In the genomic region with DNA sequence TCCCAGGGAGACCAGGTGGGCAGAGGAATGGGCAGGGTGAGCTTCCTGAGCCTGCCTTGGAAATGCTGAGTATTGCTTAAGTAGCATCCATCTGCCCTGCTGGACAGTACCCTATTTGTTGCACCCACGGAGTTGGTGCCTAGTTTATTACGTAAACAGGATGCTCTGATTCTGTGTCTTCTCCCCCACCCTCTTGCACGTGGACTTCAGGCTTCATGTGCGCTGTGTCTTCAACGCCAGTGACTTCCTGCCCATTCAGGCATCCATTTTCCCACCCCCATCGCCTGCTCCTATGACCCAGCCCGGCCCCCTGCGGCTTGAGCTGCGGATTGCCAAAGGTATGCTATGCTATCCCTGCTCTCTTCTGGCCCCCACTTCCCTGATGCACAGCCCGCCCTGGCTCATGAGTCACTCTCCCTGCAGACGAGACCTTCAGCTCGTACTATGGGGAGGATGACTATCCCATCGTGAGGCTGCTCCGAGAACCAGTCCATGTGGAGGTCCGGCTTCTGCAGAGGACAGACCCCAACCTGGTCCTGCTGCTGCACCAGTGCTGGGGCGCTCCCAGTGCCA, we compare ENCODE assay signal across 12 cellular contexts. TPM values are rescaled to one million over a fixed set of nuclear protein-coding genes. Genes with fewer than 3 reads are reported as not detected.
DNase-seq lines count a peak whose midpoint lies in the region; ATAC-seq and TF ChIP-seq lines count a peak whose summit lies in the region.
"Had no signal": no experiment of that assay in that cellular context is flagged by ENCODE, and none has a peak within 500 bp of the region (broad histone marks: within the 10 kb centered on the region; RNA-seq: fewer than 3 reads in every experiment).

No MANE protein-coding gene starts in this region.

- no peaks in the 10 kb centered on the region for H3K9me3 ChIP-seq in esophagus squamous epithelium
- H3K9me3 ChIP-seq: uterus had no signal

- H3K4me3 Mint-ChIP-seq in activated CD8-positive, alpha-beta T cell treated with anti-CD3 and anti-CD28 coated beads, Interleukin-2, amount 10 ng/mL, durations not matched to agents 7 days and 5 days, result no peak overlapping the region
- no peak overlapping the region for H3K4me3 Mint-ChIP-seq in activated CD8-positive, alpha-beta T cell treated with anti-CD3 and anti-CD28 coated beads for 36 hours
- no peak overlapping the region for H3K4me3 Mint-ChIP-seq in stimulated activated effector memory CD8-positive, alpha-beta T cell treated with anti-CD3 and anti-CD28 coated beads, Interleukin-12 subunit alpha, Interleukin-12 subunit beta, amount 100 ng/mL, for 72 hours
- H3K4me3 Mint-ChIP-seq: activated naive CD4-positive, alpha-beta T cell treated with anti-CD3 and anti-CD28 coated beads, Interleukin-2, amount 50 U/mL, for 24 hours had no signal

- H3K27ac ChIP-seq in esophagus squamous epithelium, result no peak overlapping the region
- H3K27ac ChIP-seq: uterus had no signal

- TF ChIP-seq POLR2A in esophagus squamous epithelium (IDR thresholded peaks at IDR 0.05), result no peak

- no peak overlapping the region for H3K4me3 ChIP-seq in esophagus squamous epithelium
- H3K4me3 ChIP-seq: uterus had no signal

- TF ChIP-seq CTCF in activated CD8-positive, alpha-beta T cell treated with anti-CD3 and anti-CD28 coated beads for 36 hours (IDR thresholded peaks at IDR 0.05), result no peak
- no peak for TF ChIP-seq CTCF in esophagus squamous epithelium (IDR thresholded peaks at IDR 0.05)

- no peaks in the 10 kb centered on the region for H3K9me3 Mint-ChIP-seq in activated CD8-positive, alpha-beta T cell treated with anti-CD3 and anti-CD28 coated beads, Interleukin-2, amount 10 ng/mL, durations not matched to agents 7 days and 5 days (ENCODE audit: insufficient read depth)
- no peaks in the 10 kb centered on the region for H3K9me3 Mint-ChIP-seq in activated CD8-positive, alpha-beta T cell treated with anti-CD3 and anti-CD28 coated beads for 36 hours
- H3K9me3 Mint-ChIP-seq in stimulated activated effector memory CD8-positive, alpha-beta T cell treated with anti-CD3 and anti-CD28 coated beads, Interleukin-12 subunit alpha, Interleukin-12 subunit beta, amount 100 ng/mL, for 72 hours, result no peaks in the 10 kb centered on the region
- H3K9me3 Mint-ChIP-seq: activated naive CD4-positive, alpha-beta T cell treated with anti-CD3 and anti-CD28 coated beads, Interleukin-2, amount 50 U/mL, for 24 hours had no signal

- peaks cover 0 to under 1% (median 0%) of the 10 kb centered on the region in 3 donors for H3K36me3 ChIP-seq in esophagus squamous epithelium
- H3K36me3 ChIP-seq: uterus had no signal

- POLR2A ChIA-PET in activated CD8-positive, alpha-beta T cell treated with anti-CD3 and anti-CD28 coated beads, Interleukin-2, amount 10 ng/mL, durations not matched to agents 7 days and 5 days (lab: Charles Lee), result interaction anchor here (1.2 kb wide), 1 partner anchor 33 kb away, joined by 3 read pairs; no protein-coding TSS in a partner anchor
- POLR2A ChIA-PET in activated CD8-positive, alpha-beta T cell treated with anti-CD3 and anti-CD28 coated beads for 36 hours (lab: Charles Lee), result interaction anchor here (1.1 kb wide), 1 partner anchor 9 kb away, joined by 3 read pairs; no protein-coding TSS in a partner anchor

- ATAC-seq in activated CD8-positive, alpha-beta T cell treated with anti-CD3 and anti-CD28 coated beads, Interleukin-2, amount 10 ng/mL, durations not matched to agents 7 days and 5 days, result no peak
- no peak for ATAC-seq in activated CD8-positive, alpha-beta T cell treated with anti-CD3 and anti-CD28 coated beads for 36 hours
- ATAC-seq in SK-N-SH treated with all-trans-retinoic acid at 6 μM for 48 hours (peak; percentile 40; the same call in 2 of the 3 replicates), GM21528 (IDR thresholded peaks at IDR 0.05; ENCODE audit: low FRiP score, unreplicated experiment) (no peak)
- no peak for ATAC-seq in stimulated activated effector memory CD8-positive, alpha-beta T cell treated with anti-CD3 and anti-CD28 coated beads, Interleukin-12 subunit alpha, Interleukin-12 subunit beta, amount 100 ng/mL, for 72 hours

- no peak for DNase-seq in activated CD8-positive, alpha-beta T cell treated with anti-CD3 and anti-CD28 coated beads, Interleukin-2, amount 10 ng/mL, durations not matched to agents 7 days and 5 days
- no peak for DNase-seq in activated CD8-positive, alpha-beta T cell treated with anti-CD3 and anti-CD28 coated beads for 36 hours
- DNase-seq in foreskin melanocyte (peak; percentile 31), NCI-H526 (lab: John Stamatoyannopoulos, UW) (no peak), esophagus squamous epithelium (lab: John Stamatoyannopoulos, UW) (no peak)
- DNase-seq in stimulated activated effector memory CD8-positive, alpha-beta T cell treated with anti-CD3 and anti-CD28 coated beads, Interleukin-12 subunit alpha, Interleukin-12 subunit beta, amount 100 ng/mL, for 72 hours (ENCODE audit: low spot score in 2 of 2), result no peak
- DNase-seq: AML-193, SHP77 had no signal

- CTCF ChIA-PET in activated CD8-positive, alpha-beta T cell treated with anti-CD3 and anti-CD28 coated beads, Interleukin-2, amount 10 ng/mL, durations not matched to agents 7 days and 5 days (lab: Charles Lee), result interaction anchor here (1.0 to 12.6 kb wide), 3 partner anchors 16 to 42 kb away, joined by 3 to 122 read pairs (median 86); no protein-coding TSS in a partner anchor
- CTCF ChIA-PET in activated CD8-positive, alpha-beta T cell treated with anti-CD3 and anti-CD28 coated beads for 36 hours (lab: Charles Lee), result interaction anchor here (7.1 kb wide), 1 partner anchor 42 kb away, joined by 37 read pairs; no protein-coding TSS in a partner anchor

- no peaks in the 10 kb centered on the region for H3K27me3 Mint-ChIP-seq in activated CD8-positive, alpha-beta T cell treated with anti-CD3 and anti-CD28 coated beads, Interleukin-2, amount 10 ng/mL, durations not matched to agents 7 days and 5 days (ENCODE audit: low read depth)
- H3K27me3 Mint-ChIP-seq in activated CD8-positive, alpha-beta T cell treated with anti-CD3 and anti-CD28 coated beads for 36 hours, result no peaks in the 10 kb centered on the region
- H3K27me3 Mint-ChIP-seq: activated naive CD4-positive, alpha-beta T cell treated with anti-CD3 and anti-CD28 coated beads, Interleukin-2, amount 50 U/mL, for 24 hours had no signal

- peaks cover 7% of the 10 kb centered on the region for H3K36me3 Mint-ChIP-seq in activated CD8-positive, alpha-beta T cell treated with anti-CD3 and anti-CD28 coated beads, Interleukin-2, amount 10 ng/mL, durations not matched to agents 7 days and 5 days (ENCODE audit: low read depth)
- no peaks in the 10 kb centered on the region for H3K36me3 Mint-ChIP-seq in activated CD8-positive, alpha-beta T cell treated with anti-CD3 and anti-CD28 coated beads for 36 hours (ENCODE audit: low read depth)
- H3K36me3 Mint-ChIP-seq in stimulated activated effector memory CD8-positive, alpha-beta T cell treated with anti-CD3 and anti-CD28 coated beads, Interleukin-12 subunit alpha, Interleukin-12 subunit beta, amount 100 ng/mL, for 72 hours, result no peaks in the 10 kb centered on the region
- H3K36me3 Mint-ChIP-seq: activated naive CD4-positive, alpha-beta T cell treated with anti-CD3 and anti-CD28 coated beads, Interleukin-2, amount 50 U/mL, for 24 hours had no signal

- intact Hi-C loops in activated CD8-positive, alpha-beta T cell treated with anti-CD3 and anti-CD28 coated beads for 36 hours (cut with micrococcal nuclease), result no loop called here
- intact Hi-C loops in esophagus squamous epithelium (cut with DNase I), result no loop called here

- H3K27me3 ChIP-seq in esophagus squamous epithelium, result no peaks in the 10 kb centered on the region
- H3K27me3 ChIP-seq: uterus had no signal

- H3K27ac Mint-ChIP-seq in activated CD8-positive, alpha-beta T cell treated with anti-CD3 and anti-CD28 coated beads, Interleukin-2, amount 10 ng/mL, durations not matched to agents 7 days and 5 days, result peak overlapping the region; percentile 87
- H3K27ac Mint-ChIP-seq in activated CD8-positive, alpha-beta T cell treated with anti-CD3 and anti-CD28 coated beads for 36 hours, result no peak overlapping the region
- H3K27ac Mint-ChIP-seq in stimulated activated effector memory CD8-positive, alpha-beta T cell treated with anti-CD3 and anti-CD28 coated beads, Interleukin-12 subunit alpha, Interleukin-12 subunit beta, amount 100 ng/mL, for 72 hours, result peak overlapping the region; percentile 56
- H3K27ac Mint-ChIP-seq: activated naive CD4-positive, alpha-beta T cell treated with anti-CD3 and anti-CD28 coated beads, Interleukin-2, amount 50 U/mL, for 24 hours had no signal

- H3K4me1 Mint-ChIP-seq in activated CD8-positive, alpha-beta T cell treated with anti-CD3 and anti-CD28 coated beads, Interleukin-2, amount 10 ng/mL, durations not matched to agents 7 days and 5 days (ENCODE audit: low read depth), result peaks cover 68% of the 10 kb centered on the region
- H3K4me1 Mint-ChIP-seq in activated CD8-positive, alpha-beta T cell treated with anti-CD3 and anti-CD28 coated beads for 36 hours (ENCODE audit: low read depth), result peaks cover 33% of the 10 kb centered on the region
- peaks cover 7% of the 10 kb centered on the region for H3K4me1 Mint-ChIP-seq in stimulated activated effector memory CD8-positive, alpha-beta T cell treated with anti-CD3 and anti-CD28 coated beads, Interleukin-12 subunit alpha, Interleukin-12 subunit beta, amount 100 ng/mL, for 72 hours

- WGBS in esophagus squamous epithelium, 2 donors, result 64 to 73% methylated on average over 9 to 14 of the region's 16 CpGs

- H3K4me1 ChIP-seq in esophagus squamous epithelium, result peaks cover 7 to 24% (median 8%) of the 10 kb centered on the region in 3 donors
- H3K4me1 ChIP-seq: uterus had no signal

RNA-seq across cellular contexts. Expression of gene ZP1, which starts 5.7 kb away (rescaled TPM):
- under 1 TPM in 1 of 2 experiments, not detected in 1; 0.34 TPM for total RNA-seq in activated CD8-positive, alpha-beta T cell treated with anti-CD3 and anti-CD28 coated beads, Interleukin-2, amount 10 ng/mL, durations not matched to agents 7 days and 5 days
- not detected for total RNA-seq in activated CD8-positive, alpha-beta T cell treated with anti-CD3 and anti-CD28 coated beads for 36 hours
- total RNA-seq in esophagus squamous epithelium, result not detected
- total RNA-seq: uterus had no signal

RNA-seq across cellular contexts. Expression of gene PTGDR2, which starts 17.3 kb away (rescaled TPM):
- total RNA-seq in activated CD8-positive, alpha-beta T cell treated with anti-CD3 and anti-CD28 coated beads, Interleukin-2, amount 10 ng/mL, durations not matched to agents 7 days and 5 days, result 1 to 10 TPM; 3.3 to 3.4 TPM
- under 1 TPM; 0.23 to 0.38 TPM for total RNA-seq in activated CD8-positive, alpha-beta T cell treated with anti-CD3 and anti-CD28 coated beads for 36 hours
- 1 to 10 TPM in 1 of 4 donors, under 1 TPM in 2, not detected in 1; 0.31 to 2.7 (median 0.85) TPM for total RNA-seq in esophagus squamous epithelium

RNA-seq across cellular contexts. Expression of gene CCDC86, which starts 31.1 kb away (rescaled TPM):
- total RNA-seq in activated CD8-positive, alpha-beta T cell treated with anti-CD3 and anti-CD28 coated beads, Interleukin-2, amount 10 ng/mL, durations not matched to agents 7 days and 5 days, result 10 to 100 TPM; 34.2 to 36.0 TPM
- total RNA-seq in activated CD8-positive, alpha-beta T cell treated with anti-CD3 and anti-CD28 coated beads for 36 hours, result 10 to 100 TPM; 48.1 to 51.4 TPM
- 10 to 100 TPM; 11.8 to 38.0 (median 24.4) TPM for total RNA-seq in esophagus squamous epithelium

RNA-seq across cellular contexts. Expression of gene PRPF19, which starts 33.3 kb away (rescaled TPM):
- total RNA-seq in activated CD8-positive, alpha-beta T cell treated with anti-CD3 and anti-CD28 coated beads, Interleukin-2, amount 10 ng/mL, durations not matched to agents 7 days and 5 days, result 100 to 1,000 TPM; 161 TPM
- 100 to 1,000 TPM; 142 to 150 TPM for total RNA-seq in activated CD8-positive, alpha-beta T cell treated with anti-CD3 and anti-CD28 coated beads for 36 hours
- total RNA-seq in esophagus squamous epithelium, result 10 to 100 TPM; 65.0 to 90.2 (median 84.1) TPM

RNA-seq across cellular contexts. Expression of gene TMEM109, which starts 40.9 kb away (rescaled TPM):
- 100 to 1,000 TPM; 136 to 139 TPM for total RNA-seq in activated CD8-positive, alpha-beta T cell treated with anti-CD3 and anti-CD28 coated beads, Interleukin-2, amount 10 ng/mL, durations not matched to agents 7 days and 5 days
- 100 to 1,000 TPM in 1 of 2 experiments, 10 to 100 TPM in 1; 93.2 to 101 TPM for total RNA-seq in activated CD8-positive, alpha-beta T cell treated with anti-CD3 and anti-CD28 coated beads for 36 hours
- 100 to 1,000 TPM in 1 of 4 donors, 10 to 100 TPM in 3; 66.7 to 115 (median 89.0) TPM for total RNA-seq in esophagus squamous epithelium
